1 cellular context compared by ENCODE assay signal in the genomic region with DNA sequence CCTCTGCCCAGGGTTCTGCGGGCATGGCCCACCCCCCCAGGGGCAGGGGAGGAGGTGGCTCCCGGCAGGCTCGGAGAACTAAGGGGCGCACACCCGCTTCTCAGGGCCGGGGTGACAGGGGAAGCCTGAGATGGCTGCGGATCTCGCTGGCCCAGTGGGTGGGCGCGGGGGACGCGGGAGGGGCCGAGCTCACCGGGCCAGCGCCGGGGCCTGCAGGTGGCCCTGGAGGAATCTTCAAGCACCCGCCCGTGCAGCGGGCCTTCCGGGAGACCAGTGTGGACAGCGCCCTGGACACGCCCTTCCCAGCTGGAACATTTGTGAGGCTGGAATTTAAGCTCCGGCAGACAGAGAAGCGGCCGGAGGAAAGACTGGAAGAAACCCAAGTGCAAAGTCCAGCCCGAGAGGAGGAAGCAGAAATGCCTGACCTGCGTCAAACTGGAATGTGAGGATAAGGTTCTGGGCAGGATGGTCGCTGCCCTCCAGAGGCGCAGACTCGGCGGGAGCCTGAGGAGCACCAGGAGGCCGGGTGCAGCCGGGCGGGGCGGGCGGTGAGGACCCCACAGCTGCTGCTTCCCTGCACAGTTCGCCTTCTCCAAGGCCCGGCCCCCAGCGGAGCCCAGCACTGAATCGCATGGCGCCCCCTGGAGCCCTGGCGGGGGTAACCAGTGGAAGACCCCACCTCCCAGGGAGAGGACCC.
TF ChIP-seq lines count a peak whose summit lies in the region.

No MANE protein-coding gene starts in this region.

TF ChIP-seq in HepG2, 621 proteins besides CTCF, POLR2A, EP300 and RAD21 (continued from another document):
- TF ChIP-seq, protein P1, sequence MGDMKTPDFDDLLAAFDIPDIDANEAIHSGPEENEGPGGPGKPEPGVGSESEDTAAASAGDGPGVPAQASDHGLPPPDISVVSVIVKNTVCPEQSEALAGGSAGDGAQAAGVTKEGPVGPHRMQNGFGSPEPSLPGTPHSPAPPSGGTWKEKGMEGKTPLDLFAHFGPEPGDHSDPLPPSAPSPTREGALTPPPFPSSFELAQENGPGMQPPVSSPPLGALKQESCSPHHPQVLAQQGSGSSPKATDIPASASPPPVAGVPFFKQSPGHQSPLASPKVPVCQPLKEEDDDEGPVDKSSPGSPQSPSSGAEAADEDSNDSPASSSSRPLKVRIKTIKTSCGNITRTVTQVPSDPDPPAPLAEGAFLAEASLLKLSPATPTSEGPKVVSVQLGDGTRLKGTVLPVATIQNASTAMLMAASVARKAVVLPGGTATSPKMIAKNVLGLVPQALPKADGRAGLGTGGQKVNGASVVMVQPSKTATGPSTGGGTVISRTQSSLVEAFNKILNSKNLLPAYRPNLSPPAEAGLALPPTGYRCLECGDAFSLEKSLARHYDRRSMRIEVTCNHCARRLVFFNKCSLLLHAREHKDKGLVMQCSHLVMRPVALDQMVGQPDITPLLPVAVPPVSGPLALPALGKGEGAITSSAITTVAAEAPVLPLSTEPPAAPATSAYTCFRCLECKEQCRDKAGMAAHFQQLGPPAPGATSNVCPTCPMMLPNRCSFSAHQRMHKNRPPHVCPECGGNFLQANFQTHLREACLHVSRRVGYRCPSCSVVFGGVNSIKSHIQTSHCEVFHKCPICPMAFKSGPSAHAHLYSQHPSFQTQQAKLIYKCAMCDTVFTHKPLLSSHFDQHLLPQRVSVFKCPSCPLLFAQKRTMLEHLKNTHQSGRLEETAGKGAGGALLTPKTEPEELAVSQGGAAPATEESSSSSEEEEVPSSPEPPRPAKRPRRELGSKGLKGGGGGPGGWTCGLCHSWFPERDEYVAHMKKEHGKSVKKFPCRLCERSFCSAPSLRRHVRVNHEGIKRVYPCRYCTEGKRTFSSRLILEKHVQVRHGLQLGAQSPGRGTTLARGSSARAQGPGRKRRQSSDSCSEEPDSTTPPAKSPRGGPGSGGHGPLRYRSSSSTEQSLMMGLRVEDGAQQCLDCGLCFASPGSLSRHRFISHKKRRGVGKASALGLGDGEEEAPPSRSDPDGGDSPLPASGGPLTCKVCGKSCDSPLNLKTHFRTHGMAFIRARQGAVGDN (CRISPR knock-in tag; IDR thresholded peaks at IDR 0.05) = peak; percentile 65
- TF ChIP-seq KMT2B (CRISPR knock-in tag; IDR thresholded peaks at IDR 0.05) = 0 out of 2 replicates have a peak, but pooled peaks have one; percentile 37
- TF ChIP-seq, protein P2, sequence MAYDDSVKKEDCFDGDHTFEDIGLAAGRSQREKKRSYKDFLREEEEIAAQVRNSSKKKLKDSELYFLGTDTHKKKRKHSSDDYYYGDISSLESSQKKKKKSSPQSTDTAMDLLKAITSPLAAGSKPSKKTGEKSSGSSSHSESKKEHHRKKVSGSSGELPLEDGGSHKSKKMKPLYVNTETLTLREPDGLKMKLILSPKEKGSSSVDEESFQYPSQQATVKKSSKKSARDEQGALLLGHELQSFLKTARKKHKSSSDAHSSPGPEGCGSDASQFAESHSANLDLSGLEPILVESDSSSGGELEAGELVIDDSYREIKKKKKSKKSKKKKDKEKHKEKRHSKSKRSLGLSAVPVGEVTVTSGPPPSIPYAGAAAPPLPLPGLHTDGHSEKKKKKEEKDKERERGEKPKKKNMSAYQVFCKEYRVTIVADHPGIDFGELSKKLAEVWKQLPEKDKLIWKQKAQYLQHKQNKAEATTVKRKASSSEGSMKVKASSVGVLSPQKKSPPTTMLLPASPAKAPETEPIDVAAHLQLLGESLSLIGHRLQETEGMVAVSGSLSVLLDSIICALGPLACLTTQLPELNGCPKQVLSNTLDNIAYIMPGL (CRISPR knock-in tag; IDR thresholded peaks at IDR 0.05; ENCODE audit: borderline replicate concordance in 1 of 2, low read depth in 1 of 2) = peak; percentile 87 to 95
- peak; percentile 82 for TF ChIP-seq YEATS4 (CRISPR knock-in tag; IDR thresholded peaks at IDR 0.05; ENCODE audit: borderline replicate concordance)
- 0 out of 2 replicates have a peak, but pooled peaks have one; percentile 24 for TF ChIP-seq MEIS2 (CRISPR knock-in tag; IDR thresholded peaks at IDR 0.05)
- 0 out of 2 replicates have a peak, but pooled peaks have one; percentile 22 for TF ChIP-seq ZMYM3 (CRISPR knock-in tag; IDR thresholded peaks at IDR 0.05)
- TF ChIP-seq, protein P3, sequence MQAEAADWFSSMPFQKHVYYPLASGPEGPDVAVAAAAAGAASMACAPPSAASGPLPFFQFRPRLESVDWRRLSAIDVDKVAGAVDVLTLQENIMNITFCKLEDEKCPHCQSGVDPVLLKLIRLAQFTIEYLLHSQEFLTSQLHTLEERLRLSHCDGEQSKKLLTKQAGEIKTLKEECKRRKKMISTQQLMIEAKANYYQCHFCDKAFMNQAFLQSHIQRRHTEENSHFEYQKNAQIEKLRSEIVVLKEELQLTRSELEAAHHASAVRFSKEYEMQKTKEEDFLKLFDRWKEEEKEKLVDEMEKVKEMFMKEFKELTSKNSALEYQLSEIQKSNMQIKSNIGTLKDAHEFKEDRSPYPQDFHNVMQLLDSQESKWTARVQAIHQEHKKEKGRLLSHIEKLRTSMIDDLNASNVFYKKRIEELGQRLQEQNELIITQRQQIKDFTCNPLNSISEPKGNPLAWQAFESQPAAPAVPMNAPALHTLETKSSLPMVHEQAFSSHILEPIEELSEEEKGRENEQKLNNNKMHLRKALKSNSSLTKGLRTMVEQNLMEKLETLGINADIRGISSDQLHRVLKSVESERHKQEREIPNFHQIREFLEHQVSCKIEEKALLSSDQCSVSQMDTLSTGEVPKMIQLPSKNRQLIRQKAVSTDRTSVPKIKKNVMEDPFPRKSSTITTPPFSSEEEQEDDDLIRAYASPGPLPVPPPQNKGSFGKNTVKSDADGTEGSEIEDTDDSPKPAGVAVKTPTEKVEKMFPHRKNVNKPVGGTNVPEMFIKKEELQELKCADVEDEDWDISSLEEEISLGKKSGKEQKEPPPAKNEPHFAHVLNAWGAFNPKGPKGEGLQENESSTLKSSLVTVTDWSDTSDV (CRISPR knock-in tag; IDR thresholded peaks at IDR 0.05) = 0 out of 2 replicates have a peak, but pooled peaks have one; percentile 54
- TF ChIP-seq ZNF766 (CRISPR knock-in tag; IDR thresholded peaks at IDR 0.05; ENCODE audit: borderline replicate concordance) = peak; percentile 78; the same call in 1 of the 2 replicates
- 0 out of 2 replicates have a peak, but pooled peaks have one; percentile 55 for TF ChIP-seq MTF2 (CRISPR knock-in tag; IDR thresholded peaks at IDR 0.05; ENCODE audit: borderline replicate concordance)
- 0 out of 2 replicates have a peak, but pooled peaks have one; percentile 25 for TF ChIP-seq ZNF746 (CRISPR knock-in tag; IDR thresholded peaks at IDR 0.05)
- TF ChIP-seq RFXAP (CRISPR knock-in tag; IDR thresholded peaks at IDR 0.05; ENCODE audit: borderline replicate concordance) = 0 out of 2 replicates have a peak, but pooled peaks have one; percentile 24
- TF ChIP-seq, protein P4, sequence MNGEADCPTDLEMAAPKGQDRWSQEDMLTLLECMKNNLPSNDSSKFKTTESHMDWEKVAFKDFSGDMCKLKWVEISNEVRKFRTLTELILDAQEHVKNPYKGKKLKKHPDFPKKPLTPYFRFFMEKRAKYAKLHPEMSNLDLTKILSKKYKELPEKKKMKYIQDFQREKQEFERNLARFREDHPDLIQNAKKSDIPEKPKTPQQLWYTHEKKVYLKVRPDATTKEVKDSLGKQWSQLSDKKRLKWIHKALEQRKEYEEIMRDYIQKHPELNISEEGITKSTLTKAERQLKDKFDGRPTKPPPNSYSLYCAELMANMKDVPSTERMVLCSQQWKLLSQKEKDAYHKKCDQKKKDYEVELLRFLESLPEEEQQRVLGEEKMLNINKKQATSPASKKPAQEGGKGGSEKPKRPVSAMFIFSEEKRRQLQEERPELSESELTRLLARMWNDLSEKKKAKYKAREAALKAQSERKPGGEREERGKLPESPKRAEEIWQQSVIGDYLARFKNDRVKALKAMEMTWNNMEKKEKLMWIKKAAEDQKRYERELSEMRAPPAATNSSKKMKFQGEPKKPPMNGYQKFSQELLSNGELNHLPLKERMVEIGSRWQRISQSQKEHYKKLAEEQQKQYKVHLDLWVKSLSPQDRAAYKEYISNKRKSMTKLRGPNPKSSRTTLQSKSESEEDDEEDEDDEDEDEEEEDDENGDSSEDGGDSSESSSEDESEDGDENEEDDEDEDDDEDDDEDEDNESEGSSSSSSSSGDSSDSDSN (CRISPR knock-in tag; IDR thresholded peaks at IDR 0.05) = peak; percentile 57; the same call in 1 of the 2 replicates
- TF ChIP-seq PHF20 (CRISPR knock-in tag; IDR thresholded peaks at IDR 0.05) = 0 out of 2 replicates have a peak, but pooled peaks have one; percentile 23
- peak; percentile 28; the same call in 1 of the 2 replicates for TF ChIP-seq ZNF274 (CRISPR knock-in tag; IDR thresholded peaks at IDR 0.05)
- TF ChIP-seq GATAD1 (CRISPR knock-in tag; IDR thresholded peaks at IDR 0.05) = peak; percentile 57; the same call in 1 of the 2 replicates
- TF ChIP-seq HNF4A (CRISPR knock-in tag; IDR thresholded peaks at IDR 0.05) = peak; percentile 67
- TF ChIP-seq, protein P5, sequence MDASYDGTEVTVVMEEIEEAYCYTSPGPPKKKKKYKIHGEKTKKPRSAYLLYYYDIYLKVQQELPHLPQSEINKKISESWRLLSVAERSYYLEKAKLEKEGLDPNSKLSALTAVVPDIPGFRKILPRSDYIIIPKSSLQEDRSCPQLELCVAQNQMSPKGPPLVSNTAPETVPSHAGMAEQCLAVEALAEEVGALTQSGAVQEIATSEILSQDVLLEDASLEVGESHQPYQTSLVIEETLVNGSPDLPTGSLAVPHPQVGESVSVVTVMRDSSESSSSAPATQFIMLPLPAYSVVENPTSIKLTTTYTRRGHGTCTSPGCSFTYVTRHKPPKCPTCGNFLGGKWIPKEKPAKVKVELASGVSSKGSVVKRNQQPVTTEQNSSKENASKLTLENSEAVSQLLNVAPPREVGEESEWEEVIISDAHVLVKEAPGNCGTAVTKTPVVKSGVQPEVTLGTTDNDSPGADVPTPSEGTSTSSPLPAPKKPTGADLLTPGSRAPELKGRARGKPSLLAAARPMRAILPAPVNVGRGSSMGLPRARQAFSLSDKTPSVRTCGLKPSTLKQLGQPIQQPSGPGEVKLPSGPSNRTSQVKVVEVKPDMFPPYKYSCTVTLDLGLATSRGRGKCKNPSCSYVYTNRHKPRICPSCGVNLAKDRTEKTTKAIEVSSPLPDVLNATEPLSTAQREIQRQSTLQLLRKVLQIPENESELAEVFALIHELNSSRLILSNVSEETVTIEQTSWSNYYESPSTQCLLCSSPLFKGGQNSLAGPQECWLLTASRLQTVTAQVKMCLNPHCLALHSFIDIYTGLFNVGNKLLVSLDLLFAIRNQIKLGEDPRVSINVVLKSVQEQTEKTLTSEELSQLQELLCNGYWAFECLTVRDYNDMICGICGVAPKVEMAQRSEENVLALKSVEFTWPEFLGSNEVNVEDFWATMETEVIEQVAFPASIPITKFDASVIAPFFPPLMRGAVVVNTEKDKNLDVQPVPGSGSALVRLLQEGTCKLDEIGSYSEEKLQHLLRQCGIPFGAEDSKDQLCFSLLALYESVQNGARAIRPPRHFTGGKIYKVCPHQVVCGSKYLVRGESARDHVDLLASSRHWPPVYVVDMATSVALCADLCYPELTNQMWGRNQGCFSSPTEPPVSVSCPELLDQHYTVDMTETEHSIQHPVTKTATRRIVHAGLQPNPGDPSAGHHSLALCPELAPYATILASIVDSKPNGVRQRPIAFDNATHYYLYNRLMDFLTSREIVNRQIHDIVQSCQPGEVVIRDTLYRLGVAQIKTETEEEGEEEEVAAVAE (CRISPR knock-in tag; IDR thresholded peaks at IDR 0.05; ENCODE audit: borderline replicate concordance) = 0 out of 2 replicates have a peak, but pooled peaks have one; percentile 40
- TF ChIP-seq POGZ (CRISPR knock-in tag; IDR thresholded peaks at IDR 0.05) = peak; percentile 84
- peak; percentile 19; the same call in 1 of the 2 replicates for TF ChIP-seq GATAD2A (CRISPR knock-in tag; IDR thresholded peaks at IDR 0.05)
- 0 out of 2 replicates have a peak, but pooled peaks have one; percentile 35 for TF ChIP-seq ARNT2 (CRISPR knock-in tag; IDR thresholded peaks at IDR 0.05; ENCODE audit: low read depth)
- TF ChIP-seq HIVEP1 (CRISPR knock-in tag; IDR thresholded peaks at IDR 0.05) = 0 out of 2 replicates have a peak, but pooled peaks have one; percentile 30
- TF ChIP-seq KLF12 (CRISPR knock-in tag; IDR thresholded peaks at IDR 0.05; ENCODE audit: borderline replicate concordance) = peak; percentile 74; the same call in 1 of the 2 replicates
- TF ChIP-seq, protein P6, sequence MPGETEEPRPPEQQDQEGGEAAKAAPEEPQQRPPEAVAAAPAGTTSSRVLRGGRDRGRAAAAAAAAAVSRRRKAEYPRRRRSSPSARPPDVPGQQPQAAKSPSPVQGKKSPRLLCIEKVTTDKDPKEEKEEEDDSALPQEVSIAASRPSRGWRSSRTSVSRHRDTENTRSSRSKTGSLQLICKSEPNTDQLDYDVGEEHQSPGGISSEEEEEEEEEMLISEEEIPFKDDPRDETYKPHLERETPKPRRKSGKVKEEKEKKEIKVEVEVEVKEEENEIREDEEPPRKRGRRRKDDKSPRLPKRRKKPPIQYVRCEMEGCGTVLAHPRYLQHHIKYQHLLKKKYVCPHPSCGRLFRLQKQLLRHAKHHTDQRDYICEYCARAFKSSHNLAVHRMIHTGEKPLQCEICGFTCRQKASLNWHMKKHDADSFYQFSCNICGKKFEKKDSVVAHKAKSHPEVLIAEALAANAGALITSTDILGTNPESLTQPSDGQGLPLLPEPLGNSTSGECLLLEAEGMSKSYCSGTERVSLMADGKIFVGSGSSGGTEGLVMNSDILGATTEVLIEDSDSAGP (CRISPR knock-in tag; IDR thresholded peaks at IDR 0.05; ENCODE audit: borderline replicate concordance) = peak; percentile 74; the same call in 1 of the 2 replicates
- TF ChIP-seq, protein P7, sequence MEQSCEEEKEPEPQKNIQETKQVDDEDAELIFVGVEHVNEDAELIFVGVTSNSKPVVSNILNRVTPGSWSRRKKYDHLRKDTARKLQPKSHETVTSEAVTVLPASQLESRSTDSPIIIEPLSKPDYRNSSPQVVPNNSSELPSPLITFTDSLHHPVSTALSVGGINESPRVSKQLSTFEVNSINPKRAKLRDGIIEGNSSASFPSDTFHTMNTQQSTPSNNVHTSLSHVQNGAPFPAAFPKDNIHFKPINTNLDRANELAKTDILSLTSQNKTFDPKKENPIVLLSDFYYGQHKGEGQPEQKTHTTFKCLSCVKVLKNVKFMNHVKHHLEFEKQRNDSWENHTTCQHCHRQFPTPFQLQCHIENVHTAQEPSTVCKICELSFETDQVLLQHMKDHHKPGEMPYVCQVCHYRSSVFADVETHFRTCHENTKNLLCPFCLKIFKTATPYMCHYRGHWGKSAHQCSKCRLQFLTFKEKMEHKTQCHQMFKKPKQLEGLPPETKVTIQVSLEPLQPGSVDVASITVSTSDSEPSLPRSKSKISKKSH (CRISPR knock-in tag; IDR thresholded peaks at IDR 0.05; ENCODE audit: borderline replicate concordance) = peak; percentile 35; the same call in 1 of the 2 replicates
